ENCODE assay signal across 11 cellular contexts in the genomic region with DNA sequence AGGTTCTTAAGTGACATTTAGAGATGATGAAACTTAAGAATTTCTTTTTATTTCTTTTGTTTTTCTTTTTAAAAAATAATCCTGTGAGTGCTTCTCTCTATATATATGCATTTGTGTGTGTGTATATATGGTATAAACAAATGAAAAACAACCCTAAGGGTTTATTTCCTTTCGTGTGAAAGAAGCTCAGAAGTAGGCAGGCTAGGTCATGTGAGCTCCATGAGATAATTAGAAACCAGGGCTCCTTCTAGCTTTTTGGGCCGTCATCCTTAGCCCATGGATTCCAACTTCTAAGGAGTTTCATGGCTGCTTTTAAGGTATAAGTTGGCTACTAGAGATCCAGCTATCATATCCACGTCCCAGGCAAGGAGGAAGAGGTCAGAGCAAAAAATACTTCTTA.
"Had no signal": no experiment of that assay in that cellular context is flagged by ENCODE, and none has a peak within 500 bp of the region (broad histone marks: within the 10 kb centered on the region; RNA-seq: fewer than 3 reads in every experiment).

No MANE protein-coding gene starts in this region.

- ATAC-seq: GM23338, HCT116 had no signal

- H3K36me3 ChIP-seq: HAP-1 had no signal

- H3K27ac ChIP-seq: GM23248 had no signal

- H3K4me3 ChIP-seq: GM23248, GM23338, HAP-1 had no signal

- H3K9me3 ChIP-seq: HAP-1 had no signal

- H2AFZ ChIP-seq: GM23248, GM23338 had no signal

- DNase-seq: GM23248, GOT3, H7, H9, HCEC 1CT, HFFc6 had no signal

- H3K4me2 ChIP-seq: GM23338 had no signal

- H3K4me1 ChIP-seq: HAP-1 had no signal

- H3K9ac ChIP-seq: GM23248 had no signal

- FAIRE-seq: H1, H54 had no signal
